Comparison of ENCODE assay signal across 28 cellular contexts in genomic region chr11:129596361-129596760, GRCh38.
"Had no signal": no experiment of that assay in that cellular context is flagged by ENCODE, and none has a peak within 500 bp of the region (broad histone marks: within the 10 kb centered on the region; RNA-seq: fewer than 3 reads in every experiment).

No MANE protein-coding gene starts in this region.

- H3K79me2 ChIP-seq: parathyroid adenoma had no signal

- H3K27ac ChIP-seq: left lung, lower lobe of right lung, neutrophil, parathyroid adenoma, psoas muscle, right lobe of liver, stomach, testis, thyroid gland, transverse colon, upper lobe of left lung, vagina had no signal

- H3K36me3 ChIP-seq: left lung, lower lobe of right lung, neutrophil, right lobe of liver, stomach, thyroid gland, transverse colon, upper lobe of left lung, vagina had no signal

- H3K4me2 ChIP-seq: smooth muscle cell had no signal

- H3K4me1 ChIP-seq: left lung, lower lobe of right lung, parathyroid adenoma, psoas muscle, right lobe of liver, stomach, testis, transverse colon, upper lobe of left lung had no signal

- H3K27ac Mint-ChIP-seq: immature natural killer cell; naive thymus-derived CD8-positive, alpha-beta T cell; nephron; stimulated activated naive B cell treated with anti-CD40 and anti-IgM and Interleukin-4, amounts not matched to agents 10 μg/mL and 1 μg/mL and 100 μg/mL, for 72 hours had no signal

- H2AFZ ChIP-seq: parathyroid adenoma had no signal

- H3K36me3 Mint-ChIP-seq: immature natural killer cell; stimulated activated naive B cell treated with anti-CD40 and anti-IgM and Interleukin-4, amounts not matched to agents 10 μg/mL and 1 μg/mL and 100 μg/mL, for 72 hours had no signal

- H3K9me3 ChIP-seq: left lung, lower lobe of right lung, neutrophil, psoas muscle, right lobe of liver, stomach, testis, thyroid gland, transverse colon, upper lobe of left lung, vagina had no signal

- H3K4me1 Mint-ChIP-seq: immature natural killer cell; naive thymus-derived CD8-positive, alpha-beta T cell; neural crest cell; stimulated activated naive B cell treated with anti-CD40 and anti-IgM and Interleukin-4, amounts not matched to agents 10 μg/mL and 1 μg/mL and 100 μg/mL, for 72 hours had no signal

- H3K4me3 ChIP-seq: left lung, lower lobe of right lung, psoas muscle, right lobe of liver, smooth muscle cell, stomach, testis, thyroid gland, transverse colon, upper lobe of left lung, vagina had no signal

- ATAC-seq: left colon; left lung; lower lobe of right lung; naive thymus-derived CD8-positive, alpha-beta T cell; psoas muscle; right lobe of liver; stimulated activated naive B cell treated with anti-CD40 and anti-IgM and Interleukin-4, amounts not matched to agents 10 μg/mL and 1 μg/mL and 100 μg/mL, for 72 hours; stimulated activated naive CD8-positive, alpha-beta T cell treated with anti-CD3 and anti-CD28 coated beads, Interleukin-15, Interleukin-2, amounts not matched to agents 100 U/mL and 50 U/mL, for 24 hours had no signal

- H3K27me3 ChIP-seq: left lung, neutrophil, right lobe of liver, stomach, testis, thyroid gland, transverse colon, upper lobe of left lung, vagina had no signal

- H3K4me3 Mint-ChIP-seq: immature natural killer cell; mesothelial cell of epicardium; naive thymus-derived CD8-positive, alpha-beta T cell; nephron; neural crest cell; stimulated activated naive B cell treated with anti-CD40 and anti-IgM and Interleukin-4, amounts not matched to agents 10 μg/mL and 1 μg/mL and 100 μg/mL, for 72 hours had no signal

- DNase-seq: hypothalamus; immature natural killer cell; kidney; left colon; left lung; lower lobe of right lung; mammary epithelial cell; mesenchymal stem cell; naive thymus-derived CD8-positive, alpha-beta T cell; occipital lobe; psoas muscle; right lobe of liver; stimulated activated CD4-positive, alpha-beta T cell treated with anti-CD3 and anti-CD28 coated beads, Interleukin-1b, Interleukin-23, amount 100 ng/mL, for 48 hours; stimulated activated CD4-positive, alpha-beta T cell treated with anti-CD3 and anti-CD28 coated beads, Interleukin-4, amount 100 ng/mL, for 1 hour; stimulated activated naive B cell treated with anti-CD40 and anti-IgM and Interleukin-4, amounts not matched to agents 10 μg/mL and 1 μg/mL and 100 μg/mL, for 72 hours; stimulated activated naive CD8-positive, alpha-beta T cell treated with anti-CD3 and anti-CD28 coated beads, Interleukin-15, Interleukin-2, amounts not matched to agents 100 U/mL and 50 U/mL, for 24 hours; stomach; testis; thyroid gland; transverse colon; upper lobe of left lung had no signal

- H3K9ac ChIP-seq: parathyroid adenoma had no signal
